26 cellular contexts compared by ENCODE assay signal in genomic region chr1:162094271-162094670, GRCh38. TPM values are rescaled to one million over a fixed set of nuclear protein-coding genes. Genes with fewer than 3 reads are reported as not detected.
DNase-seq lines count a peak whose midpoint lies in the region; ATAC-seq, FAIRE-seq and TF ChIP-seq lines count a peak whose summit lies in the region.
"Had no signal": no experiment of that assay in that cellular context is flagged by ENCODE, and none has a peak within 500 bp of the region (broad histone marks: within the 10 kb centered on the region; RNA-seq: fewer than 3 reads in every experiment).

No MANE protein-coding gene starts in this region.

- DNase-seq in ELR (ENCODE audit: low read depth): peak; percentile 13
- peak; percentile 35 for DNase-seq in astrocyte (ENCODE audit: low read depth)
- DNase-seq in neuronal stem cell (ENCODE audit: low spot score): no peak
- DNase-seq in NCI-H345 (lab: John Stamatoyannopoulos, UW): no peak
- no peak for DNase-seq in OCI-M1 (lab: John Stamatoyannopoulos, UW)
- no peak for DNase-seq in OCI-LY7 (ENCODE audit: low spot score)
- DNase-seq: activated CD4-positive, alpha-beta T cell treated with anti-CD3 and anti-CD28 coated beads for 1 hour; AML-193; COR-L47; cortex of kidney; HCEC 1CT; naive thymus-derived CD4-positive, alpha-beta T cell; NCI-H1092; NCI-H2081; NCI-H510A; ovary; stimulated activated naive CD8-positive, alpha-beta T cell treated with anti-CD3 and anti-CD28 coated beads, Interleukin-15, Interleukin-2, amounts not matched to agents 100 U/mL and 50 U/mL, for 24 hours; transverse colon had no signal

- H3K4ac ChIP-seq in neuronal stem cell (ENCODE audit: low read length): no peak overlapping the region

- peak overlapping the region; percentile 16 for H3K9ac ChIP-seq in Loucy (ENCODE audit: low read depth, low read length, poor library complexity, severe bottlenecking)
- H3K9ac ChIP-seq in astrocyte (ENCODE audit: low read length): no peak overlapping the region
- no peak overlapping the region for H3K9ac ChIP-seq in neuronal stem cell (ENCODE audit: low read depth, low read length, poor library complexity)

- CTCF ChIA-PET in OCI-LY7 (lab: Charles Lee; ENCODE audit: unreplicated experiment): no interaction called here

- H2BK15ac ChIP-seq in neuronal stem cell (ENCODE audit: low read length): no peak overlapping the region

- H3K4me2 ChIP-seq in Loucy (ENCODE audit: low read depth, low read length, poor library complexity, severe bottlenecking) (no peak overlapping the region), astrocyte (ENCODE audit: low read length) (no peak overlapping the region), neuronal stem cell (ENCODE audit: insufficient read depth, low read length, poor library complexity, severe bottlenecking) (no peak overlapping the region), OCI-LY7 (ENCODE audit: low read length) (no peak overlapping the region)

- no peaks in the 10 kb centered on the region for H3K36me3 ChIP-seq in Loucy (ENCODE audit: insufficient read depth, low read length)
- H3K36me3 ChIP-seq in astrocyte (ENCODE audit: insufficient read depth, low read length): no peaks in the 10 kb centered on the region
- H3K36me3 ChIP-seq in neuronal stem cell (replicated peaks in 1 of 2; ENCODE audit: control insufficient read depth in 2 of 2, insufficient read depth in 2 of 2, low read length in 2 of 2): no peaks in the 10 kb centered on the region
- no peaks in the 10 kb centered on the region for H3K36me3 ChIP-seq in OCI-LY7 (ENCODE audit: insufficient read depth, low read length)
- H3K36me3 ChIP-seq: ovary, transverse colon had no signal

- no peak overlapping the region for H2BK120ac ChIP-seq in neuronal stem cell (ENCODE audit: low read depth, low read length)

- POLR2A ChIA-PET in OCI-LY7 (lab: Charles Lee): no interaction called here

- ATAC-seq in HG03432 (IDR thresholded peaks at IDR 0.05; ENCODE audit: unreplicated experiment): no peak
- ATAC-seq: activated T-helper 17 cell treated with anti-CD3 and anti-CD28 coated beads, Interleukin-2, amount 50 U/mL, for 72 hours; naive thymus-derived CD4-positive, alpha-beta T cell; sciatic nerve; stimulated activated naive CD8-positive, alpha-beta T cell treated with anti-CD3 and anti-CD28 coated beads, Interleukin-15, Interleukin-2, amounts not matched to agents 100 U/mL and 50 U/mL, for 24 hours had no signal

- H3K27ac ChIP-seq in astrocyte (ENCODE audit: low read depth, low read length) (no peak overlapping the region), neuronal stem cell (replicated peaks; ENCODE audit: low read length) (no peak overlapping the region), OCI-LY7 (ENCODE audit: low read depth, low read length, poor library complexity, severe bottlenecking) (no peak overlapping the region)
- H3K27ac ChIP-seq: ovary, SK-N-MC, transverse colon had no signal

- no peaks in the 10 kb centered on the region for H3K27me3 Mint-ChIP-seq in astrocyte (ENCODE audit: low read depth, unreplicated experiment)

- peak overlapping the region; percentile 30 for H4K8ac ChIP-seq in neuronal stem cell (ENCODE audit: low read depth, low read length)

- H3K23ac ChIP-seq in neuronal stem cell (ENCODE audit: low read depth, low read length, poor library complexity): no peak overlapping the region

- intact Hi-C loops in OCI-LY7 (cut with micrococcal nuclease; ENCODE audit: unreplicated experiment): no loop called here

- BruUV-seq in OCI-LY7 (replicated peaks; lab: Mats Ljungman, UMichigan): no TSS peak

- H3K14ac ChIP-seq in neuronal stem cell (ENCODE audit: low read length): no peak overlapping the region

- H4K91ac ChIP-seq in neuronal stem cell (ENCODE audit: low read depth, low read length, poor library complexity): no peak overlapping the region

- H3K9me2 ChIP-seq in Loucy (replicated peaks; ENCODE audit: low read depth, low read length): no peaks in the 10 kb centered on the region
- no peaks in the 10 kb centered on the region for H3K9me2 ChIP-seq in OCI-LY7 (ENCODE audit: insufficient read depth, low read length)

- H3K9me3 Mint-ChIP-seq in astrocyte (ENCODE audit: unreplicated experiment): peaks cover 5% of the 10 kb centered on the region
- H3K9me3 Mint-ChIP-seq: activated T-helper 17 cell treated with anti-CD3 and anti-CD28 coated beads, Interleukin-2, amount 50 U/mL, for 72 hours had no signal

- no peak overlapping the region for H3K18ac ChIP-seq in neuronal stem cell (ENCODE audit: low read length)

- no CpG with 5 or more reads among the region's 1 CpG for WGBS in neuronal stem cell (ENCODE audit: extremely low coverage in 2 of 2, insufficient read length in 2 of 2, insufficient replicate concordance in 1 of 2), 2 donors

- H3K79me2 ChIP-seq in Loucy (ENCODE audit: insufficient read depth, low read length) (no peaks in the 10 kb centered on the region), astrocyte (ENCODE audit: insufficient read depth, low read length) (no peaks in the 10 kb centered on the region), OCI-LY7 (ENCODE audit: insufficient read depth, low read depth, low read length) (no peaks in the 10 kb centered on the region)

- no peaks in the 10 kb centered on the region for H3K36me3 Mint-ChIP-seq in astrocyte (ENCODE audit: low read depth, unreplicated experiment)
- H3K36me3 Mint-ChIP-seq: naive thymus-derived CD4-positive, alpha-beta T cell had no signal

- H3K27me3 ChIP-seq in Loucy (ENCODE audit: insufficient read depth, low read length, poor library complexity, severe bottlenecking) (no peaks in the 10 kb centered on the region), astrocyte (ENCODE audit: insufficient read depth, low read length) (no peaks in the 10 kb centered on the region), neuronal stem cell (ENCODE audit: control insufficient read depth in 3 of 3, insufficient read depth in 3 of 3, low read depth in 1 of 3, low read length in 3 of 3) (no peaks in the 10 kb centered on the region)
- H3K27me3 ChIP-seq: ovary, transverse colon had no signal

- H2BK5ac ChIP-seq in neuronal stem cell (ENCODE audit: low read length): no peak overlapping the region

- H3F3A ChIP-seq in Loucy (ENCODE audit: low read depth): no peaks in the 10 kb centered on the region

- H3K4me1 ChIP-seq in Loucy (ENCODE audit: insufficient read depth, low read length, poor library complexity, severe bottlenecking) (peaks cover 11% of the 10 kb centered on the region), astrocyte (ENCODE audit: insufficient read depth, low read length) (no peaks in the 10 kb centered on the region), neuronal stem cell (ENCODE audit: control insufficient read depth in 2 of 2, insufficient read depth in 1 of 2, low read depth in 1 of 2, low read length in 2 of 2) (peaks cover 2 to 15% of the 10 kb centered on the region in 2 donors), OCI-LY7 (ENCODE audit: insufficient read depth, low read length, poor library complexity, severe bottlenecking) (no peaks in the 10 kb centered on the region)

- no peaks in the 10 kb centered on the region for H3K9me3 ChIP-seq in Loucy (ENCODE audit: insufficient read depth, low read depth, low read length)
- H3K9me3 ChIP-seq in astrocyte (ENCODE audit: insufficient read depth, low read depth, low read length): no peaks in the 10 kb centered on the region
- H3K9me3 ChIP-seq in neuronal stem cell (replicated peaks in 1 of 2; ENCODE audit: control insufficient read depth in 2 of 2, insufficient read depth in 1 of 2, low read depth in 1 of 2, low read length in 2 of 2): peaks cover 0 to 3% of the 10 kb centered on the region in 2 donors
- H3K9me3 ChIP-seq in OCI-LY7 (ENCODE audit: low read length): no peaks in the 10 kb centered on the region
- H3K9me3 ChIP-seq: ovary, transverse colon had no signal

- H4K20me1 ChIP-seq in Loucy (ENCODE audit: insufficient read depth, low read length, poor library complexity, severe bottlenecking): no peaks in the 10 kb centered on the region
- no peaks in the 10 kb centered on the region for H4K20me1 ChIP-seq in astrocyte (ENCODE audit: insufficient read depth, low read length)
- H4K20me1 ChIP-seq in OCI-LY7 (ENCODE audit: insufficient read depth, low read length): no peaks in the 10 kb centered on the region

- TF ChIP-seq CTCF in Loucy (conservative IDR thresholded peaks at IDR 0.05; ENCODE audit: low read length): no peak
- no peak for TF ChIP-seq CTCF in astrocyte (IDR thresholded peaks at IDR 0.05; ENCODE audit: insufficient read depth, low read depth, low read length)
- no peak for TF ChIP-seq CTCF in OCI-LY7 (conservative IDR thresholded peaks at IDR 0.05; ENCODE audit: low read length)

- no peak for FAIRE-seq in astrocyte (lab: Jason Lieb, UNC)
- FAIRE-seq: endometrium, keratinocyte, RCC 7860 had no signal

- H2BK12ac ChIP-seq in neuronal stem cell (ENCODE audit: low read length): no peak overlapping the region

- no peaks in the 10 kb centered on the region for H3K79me1 ChIP-seq in neuronal stem cell (ENCODE audit: low read depth, low read length)

- H2AK5ac ChIP-seq in neuronal stem cell (ENCODE audit: low read depth, low read length): no peak overlapping the region

- peak overlapping the region; percentile 19 for H3K27ac Mint-ChIP-seq in astrocyte (ENCODE audit: unreplicated experiment)
- H3K27ac Mint-ChIP-seq: activated T-helper 17 cell treated with anti-CD3 and anti-CD28 coated beads, Interleukin-2, amount 50 U/mL, for 72 hours; naive thymus-derived CD4-positive, alpha-beta T cell had no signal

- H3K4me3 Mint-ChIP-seq in astrocyte (ENCODE audit: unreplicated experiment): no peak overlapping the region
- H3K4me3 Mint-ChIP-seq: activated T-helper 17 cell treated with anti-CD3 and anti-CD28 coated beads, Interleukin-2, amount 50 U/mL, for 72 hours; naive thymus-derived CD4-positive, alpha-beta T cell had no signal

- H3K4me3 ChIP-seq in Loucy (ENCODE audit: low read length, poor library complexity, severe bottlenecking) (no peak overlapping the region), astrocyte (ENCODE audit: insufficient read depth, low read depth, low read length) (no peak overlapping the region), neuronal stem cell (ENCODE audit: low read length in 2 of 2) (no peak overlapping the region), OCI-LY7 (ENCODE audit: low read depth, low read length, poor library complexity, severe bottlenecking) (no peak overlapping the region)
- H3K4me3 ChIP-seq: ovary, SK-N-MC, transverse colon had no signal

- peaks cover 14% of the 10 kb centered on the region for H3K4me1 Mint-ChIP-seq in astrocyte (ENCODE audit: low read depth, unreplicated experiment)
- H3K4me1 Mint-ChIP-seq: activated T-helper 17 cell treated with anti-CD3 and anti-CD28 coated beads, Interleukin-2, amount 50 U/mL, for 72 hours had no signal

- H2AFZ ChIP-seq in Loucy (ENCODE audit: low read length) (no peak overlapping the region), astrocyte (ENCODE audit: low read depth, low read length) (no peak overlapping the region), neuronal stem cell (ENCODE audit: low read length) (no peak overlapping the region), OCI-LY7 (ENCODE audit: low read length) (no peak overlapping the region)

RNA-seq across cellular contexts. Expression of gene NOS1AP, which starts 24.8 kb away (rescaled TPM):
- total RNA-seq in astrocyte: 0.94 and 1.2 TPM in 2 replicates
- polyA plus RNA-seq in neuronal stem cell (2013, experiment 1 of 2): 2.5 TPM
- polyA plus RNA-seq in neuronal stem cell (2013, experiment 2 of 2): 2.2 TPM
- total RNA-seq in OCI-LY7 (2014; rRNA removed; shearing (Covaris generic)): not detected in 2 replicates
- not detected in 2 replicates for total RNA-seq in OCI-LY7 (2022)
- polyA plus RNA-seq: keratinocyte; naive thymus-derived CD4-positive, alpha-beta T cell had no signal

Comparison
In these comparisons a context has a peak if more than half of its experiments do, and no peak if none do; other contexts are left out.
1. DNase-seq: peak in ELR (single experiment) and astrocyte (single experiment); none in neuronal stem cell (single experiment), NCI-H345 (single experiment), OCI-M1 (single experiment) and OCI-LY7 (single experiment).